ENCODE assay signal across 2 cellular contexts in genomic region chr6:138093632-138094031, GRCh38.
A peak's percentile ranks its signal among the peaks of the same experiment; 100 is the strongest.
TF ChIP-seq lines count a peak whose summit lies in the region.

No MANE protein-coding gene starts in this region.

TF ChIP-seq in HepG2, 621 proteins besides CTCF, POLR2A, EP300 and RAD21:
- peak; percentile 28; the same call in 1 of the 2 replicates for TF ChIP-seq MAFF (IDR thresholded peaks at IDR 0.05; ENCODE audit: low read depth, low read length)
- no peak for TF ChIP-seq ZNF333 (CRISPR knock-in tag; IDR thresholded peaks at IDR 0.05; ENCODE audit: borderline replicate concordance)
- TF ChIP-seq ZNF124 (CRISPR knock-in tag; IDR thresholded peaks at IDR 0.05), result no peak
- TF ChIP-seq HNRNPUL1 (IDR thresholded peaks at IDR 0.05; ENCODE audit: low read depth, low read length), result no peak
- peak; percentile 46 to 58; a peak in 3 of 4 replicates for TF ChIP-seq MAFK (conservative IDR thresholded peaks at IDR 0.05 in 1 of 2, IDR thresholded peaks at IDR 0.05 in 1 of 2; ENCODE audit: low read length in 2 of 2)
- TF ChIP-seq THRA (CRISPR knock-in tag; IDR thresholded peaks at IDR 0.05; ENCODE audit: borderline replicate concordance), result no peak
- TF ChIP-seq, protein P1, sequence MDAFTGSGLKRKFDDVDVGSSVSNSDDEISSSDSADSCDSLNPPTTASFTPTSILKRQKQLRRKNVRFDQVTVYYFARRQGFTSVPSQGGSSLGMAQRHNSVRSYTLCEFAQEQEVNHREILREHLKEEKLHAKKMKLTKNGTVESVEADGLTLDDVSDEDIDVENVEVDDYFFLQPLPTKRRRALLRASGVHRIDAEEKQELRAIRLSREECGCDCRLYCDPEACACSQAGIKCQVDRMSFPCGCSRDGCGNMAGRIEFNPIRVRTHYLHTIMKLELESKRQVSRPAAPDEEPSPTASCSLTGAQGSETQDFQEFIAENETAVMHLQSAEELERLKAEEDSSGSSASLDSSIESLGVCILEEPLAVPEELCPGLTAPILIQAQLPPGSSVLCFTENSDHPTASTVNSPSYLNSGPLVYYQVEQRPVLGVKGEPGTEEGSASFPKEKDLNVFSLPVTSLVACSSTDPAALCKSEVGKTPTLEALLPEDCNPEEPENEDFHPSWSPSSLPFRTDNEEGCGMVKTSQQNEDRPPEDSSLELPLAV (CRISPR knock-in tag; conservative IDR thresholded peaks at IDR 0.05; ENCODE audit: low read depth), result no peak

TF ChIP-seq in K562, 482 proteins besides CTCF, POLR2A, EP300 and RAD21:
- TF ChIP-seq ATF7 (IDR thresholded peaks at IDR 0.05) (no peak), ZBTB33 (CRISPR knock-in tag; IDR thresholded peaks at IDR 0.05) (no peak), MAFG (tag; conservative IDR thresholded peaks at IDR 0.05) (0 out of 2 replicates have a peak, but pooled peaks have one; percentile 11), RBM15 (IDR thresholded peaks at IDR 0.05; ENCODE audit: insufficient read depth, low read length) (no peak), KDM5B (IDR thresholded peaks at IDR 0.05; ENCODE audit: insufficient replicate concordance, low read depth, low read length) (no peak), ZNF445 (CRISPR knock-in tag; IDR thresholded peaks at IDR 0.05; ENCODE audit: low read depth) (no peak), SMARCA4 (IDR thresholded peaks at IDR 0.05) (no peak), POLR2B (IDR thresholded peaks at IDR 0.05; ENCODE audit: low read depth, partially characterized antibody) (no peak), RBM34 (IDR thresholded peaks at IDR 0.05; ENCODE audit: borderline replicate concordance, insufficient read depth, low read length) (no peak), RUNX1 (IDR thresholded peaks at IDR 0.05; ENCODE audit: low read depth) (no peak), C11orf30 (IDR thresholded peaks at IDR 0.05; ENCODE audit: low read depth) (peak; percentile 12; the same call in 1 of the 2 replicates), MEIS2 (IDR thresholded peaks at IDR 0.05; ENCODE audit: partially characterized antibody) (no peak), ZNF75A (CRISPR knock-in tag; IDR thresholded peaks at IDR 0.05) (no peak), NRF1 (conservative IDR thresholded peaks at IDR 0.05 in 1 of 2, IDR thresholded peaks at IDR 0.05 in 1 of 2) (no peak), ZNF316 (IDR thresholded peaks at IDR 0.05) (peak; percentile 53; the same call in 1 of the 2 replicates), ZNF232 (CRISPR knock-in tag; IDR thresholded peaks at IDR 0.05) (no peak)
- TF ChIP-seq, protein P2, sequence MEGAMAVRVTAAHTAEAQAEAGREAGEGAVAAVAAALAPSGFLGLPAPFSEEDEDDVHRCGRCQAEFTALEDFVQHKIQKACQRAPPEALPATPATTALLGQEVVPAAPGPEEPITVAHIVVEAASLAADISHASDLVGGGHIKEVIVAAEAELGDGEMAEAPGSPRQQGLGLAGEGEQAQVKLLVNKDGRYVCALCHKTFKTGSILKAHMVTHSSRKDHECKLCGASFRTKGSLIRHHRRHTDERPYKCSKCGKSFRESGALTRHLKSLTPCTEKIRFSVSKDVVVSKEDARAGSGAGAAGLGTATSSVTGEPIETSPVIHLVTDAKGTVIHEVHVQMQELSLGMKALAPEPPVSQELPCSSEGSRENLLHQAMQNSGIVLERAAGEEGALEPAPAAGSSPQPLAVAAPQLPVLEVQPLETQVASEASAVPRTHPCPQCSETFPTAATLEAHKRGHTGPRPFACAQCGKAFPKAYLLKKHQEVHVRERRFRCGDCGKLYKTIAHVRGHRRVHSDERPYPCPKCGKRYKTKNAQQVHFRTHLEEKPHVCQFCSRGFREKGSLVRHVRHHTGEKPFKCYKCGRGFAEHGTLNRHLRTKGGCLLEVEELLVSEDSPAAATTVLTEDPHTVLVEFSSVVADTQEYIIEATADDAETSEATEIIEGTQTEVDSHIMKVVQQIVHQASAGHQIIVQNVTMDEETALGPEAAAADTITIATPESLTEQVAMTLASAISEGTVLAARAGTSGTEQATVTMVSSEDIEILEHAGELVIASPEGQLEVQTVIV (CRISPR knock-in tag; IDR thresholded peaks at IDR 0.05; ENCODE audit: borderline replicate concordance), result no peak
- TF ChIP-seq, protein P3, sequence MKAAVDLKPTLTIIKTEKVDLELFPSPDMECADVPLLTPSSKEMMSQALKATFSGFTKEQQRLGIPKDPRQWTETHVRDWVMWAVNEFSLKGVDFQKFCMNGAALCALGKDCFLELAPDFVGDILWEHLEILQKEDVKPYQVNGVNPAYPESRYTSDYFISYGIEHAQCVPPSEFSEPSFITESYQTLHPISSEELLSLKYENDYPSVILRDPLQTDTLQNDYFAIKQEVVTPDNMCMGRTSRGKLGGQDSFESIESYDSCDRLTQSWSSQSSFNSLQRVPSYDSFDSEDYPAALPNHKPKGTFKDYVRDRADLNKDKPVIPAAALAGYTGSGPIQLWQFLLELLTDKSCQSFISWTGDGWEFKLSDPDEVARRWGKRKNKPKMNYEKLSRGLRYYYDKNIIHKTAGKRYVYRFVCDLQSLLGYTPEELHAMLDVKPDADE (conservative IDR thresholded peaks at IDR 0.05; ENCODE audit: control insufficient read depth, low read depth, low read length), result no peak
- TF ChIP-seq, protein P4, sequence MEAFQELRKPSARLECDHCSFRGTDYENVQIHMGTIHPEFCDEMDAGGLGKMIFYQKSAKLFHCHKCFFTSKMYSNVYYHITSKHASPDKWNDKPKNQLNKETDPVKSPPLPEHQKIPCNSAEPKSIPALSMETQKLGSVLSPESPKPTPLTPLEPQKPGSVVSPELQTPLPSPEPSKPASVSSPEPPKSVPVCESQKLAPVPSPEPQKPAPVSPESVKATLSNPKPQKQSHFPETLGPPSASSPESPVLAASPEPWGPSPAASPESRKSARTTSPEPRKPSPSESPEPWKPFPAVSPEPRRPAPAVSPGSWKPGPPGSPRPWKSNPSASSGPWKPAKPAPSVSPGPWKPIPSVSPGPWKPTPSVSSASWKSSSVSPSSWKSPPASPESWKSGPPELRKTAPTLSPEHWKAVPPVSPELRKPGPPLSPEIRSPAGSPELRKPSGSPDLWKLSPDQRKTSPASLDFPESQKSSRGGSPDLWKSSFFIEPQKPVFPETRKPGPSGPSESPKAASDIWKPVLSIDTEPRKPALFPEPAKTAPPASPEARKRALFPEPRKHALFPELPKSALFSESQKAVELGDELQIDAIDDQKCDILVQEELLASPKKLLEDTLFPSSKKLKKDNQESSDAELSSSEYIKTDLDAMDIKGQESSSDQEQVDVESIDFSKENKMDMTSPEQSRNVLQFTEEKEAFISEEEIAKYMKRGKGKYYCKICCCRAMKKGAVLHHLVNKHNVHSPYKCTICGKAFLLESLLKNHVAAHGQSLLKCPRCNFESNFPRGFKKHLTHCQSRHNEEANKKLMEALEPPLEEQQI (IDR thresholded peaks at IDR 0.05), result no peak
